ENCODE assay signal across 1 cellular context in genomic region chr18:69958422-69958821, GRCh38.
TF ChIP-seq lines count a peak whose summit lies in the region.

No MANE protein-coding gene starts in this region.

TF ChIP-seq in HepG2, 621 proteins besides CTCF, POLR2A, EP300 and RAD21 (continued from another document):
- TF ChIP-seq ETV5 (CRISPR knock-in tag; IDR thresholded peaks at IDR 0.05; ENCODE audit: borderline replicate concordance): no peak
TF ChIP-seq in HepG2: peak in this region for 0.
